ENCODE assay signal across 10 cellular contexts in genomic region chr3:114363554-114364202, GRCh38.
DNase-seq lines count a peak whose midpoint lies in the region; ATAC-seq and TF ChIP-seq lines count a peak whose summit lies in the region.
"Had no signal": no experiment of that assay in that cellular context is flagged by ENCODE, and none has a peak within 500 bp of the region (broad histone marks: within the 10 kb centered on the region; RNA-seq: fewer than 3 reads in every experiment).

No MANE protein-coding gene starts in this region.

- H3K4me1 ChIP-seq in RWPE2 (ENCODE audit: insufficient read depth, poor library complexity, severe bottlenecking) (no peaks in the 10 kb centered on the region), osteoblast (ENCODE audit: insufficient read depth, low read length) (peaks cover 11% of the 10 kb centered on the region), uterus (no peaks in the 10 kb centered on the region)

- H4K20me1 ChIP-seq in osteoblast (ENCODE audit: insufficient read depth, low read length) = peaks cover 8% of the 10 kb centered on the region

- TF ChIP-seq CTCF in AG10803 (conservative IDR thresholded peaks at IDR 0.05; ENCODE audit: low read length) (no peak), RWPE2 (IDR thresholded peaks at IDR 0.05; ENCODE audit: poor library complexity, severe bottlenecking) (no peak), fibroblast of the aortic adventitia (IDR thresholded peaks at IDR 0.05; ENCODE audit: insufficient read depth, low read length) (no peak), osteoblast (IDR thresholded peaks at IDR 0.05; ENCODE audit: extremely low read depth, low read depth, low read length) (no peak), uterus (IDR thresholded peaks at IDR 0.05) (no peak)

- TF ChIP-seq POLR2A in uterus (IDR thresholded peaks at IDR 0.05) = no peak

- H3K4me3 ChIP-seq in AG10803 (ENCODE audit: low read length) (no peak overlapping the region), RWPE2 (ENCODE audit: severe bottlenecking) (no peak overlapping the region), fibroblast of the aortic adventitia (ENCODE audit: low read depth, low read length) (no peak overlapping the region), osteoblast (ENCODE audit: insufficient read depth, low read length) (no peak overlapping the region), uterus (no peak overlapping the region)

- H3K27ac ChIP-seq in RWPE2 (ENCODE audit: poor library complexity, severe bottlenecking) (no peak overlapping the region), osteoblast (ENCODE audit: low read depth, low read length) (peak overlapping the region; percentile 25), uterus (peak overlapping the region in 1 of 2 donors; percentile 20)
- H3K27ac ChIP-seq: KMS-11 had no signal

- no peak overlapping the region for H3K4me2 ChIP-seq in osteoblast (ENCODE audit: insufficient read depth, low read length)
- H3K4me2 ChIP-seq: KMS-11 had no signal

- ATAC-seq in RWPE2 (ENCODE audit: low read depth) = 0 out of 3 replicates have a peak, but pooled peaks have one; percentile 38

- H2AFZ ChIP-seq in osteoblast (ENCODE audit: low read length) = no peak overlapping the region

- no peaks in the 10 kb centered on the region for H3K27me3 ChIP-seq in RWPE2 (ENCODE audit: insufficient read depth, poor library complexity, severe bottlenecking)
- H3K27me3 ChIP-seq in osteoblast (ENCODE audit: insufficient read depth, low read length) = no peaks in the 10 kb centered on the region
- no peaks in the 10 kb centered on the region for H3K27me3 ChIP-seq in uterus

- no peaks in the 10 kb centered on the region for H3K79me2 ChIP-seq in osteoblast (ENCODE audit: insufficient read depth, low read length)

- DNase-seq in AG10803 (ENCODE audit: low read depth) (peak; percentile 83), RWPE2 (ENCODE audit: low spot score) (no peak), fibroblast of the aortic adventitia (ENCODE audit: low read depth) (peak; percentile 62), osteoblast (ENCODE audit: insufficient read length, low spot score, missing footprints) (no peak), SW480 (ENCODE audit: low spot score) (no peak), posterior vena cava (ENCODE audit: low spot score) (no peak), uterus (no peak)
- no peak for DNase-seq in stimulated activated naive CD4-positive, alpha-beta T cell (lab: John Stamatoyannopoulos, UW)
- DNase-seq: activated CD8-positive, alpha-beta memory T cell treated with anti-CD3 and anti-CD28 coated beads, Interleukin-2, amount 10 ng/mL, durations not matched to agents 7 days and 5 days had no signal

- intact Hi-C loops in posterior vena cava (cut with DNase I) = no loop called here
- intact Hi-C loops in uterus (cut with DNase I; ENCODE audit: low total_unique reads) = no loop called here

- H3K36me3 ChIP-seq in RWPE2 (ENCODE audit: low read depth) (no peaks in the 10 kb centered on the region), osteoblast (ENCODE audit: insufficient read depth, low read length) (no peaks in the 10 kb centered on the region), uterus (no peaks in the 10 kb centered on the region)

- H3K9me3 ChIP-seq in RWPE2 (ENCODE audit: severe bottlenecking) (no peaks in the 10 kb centered on the region), osteoblast (ENCODE audit: low read depth, low read length) (no peaks in the 10 kb centered on the region), uterus (no peaks in the 10 kb centered on the region)

Comparison
In these comparisons a context has a peak if more than half of its experiments do, and no peak if none do; other contexts are left out.
1. DNase-seq: peak in AG10803 (single experiment) and fibroblast of the aortic adventitia (single experiment); none in RWPE2 (single experiment), osteoblast (single experiment), SW480 (single experiment), posterior vena cava (single experiment), stimulated activated naive CD4-positive, alpha-beta T cell (0 of 6) and uterus (0 of 2).